In the genomic region with DNA sequence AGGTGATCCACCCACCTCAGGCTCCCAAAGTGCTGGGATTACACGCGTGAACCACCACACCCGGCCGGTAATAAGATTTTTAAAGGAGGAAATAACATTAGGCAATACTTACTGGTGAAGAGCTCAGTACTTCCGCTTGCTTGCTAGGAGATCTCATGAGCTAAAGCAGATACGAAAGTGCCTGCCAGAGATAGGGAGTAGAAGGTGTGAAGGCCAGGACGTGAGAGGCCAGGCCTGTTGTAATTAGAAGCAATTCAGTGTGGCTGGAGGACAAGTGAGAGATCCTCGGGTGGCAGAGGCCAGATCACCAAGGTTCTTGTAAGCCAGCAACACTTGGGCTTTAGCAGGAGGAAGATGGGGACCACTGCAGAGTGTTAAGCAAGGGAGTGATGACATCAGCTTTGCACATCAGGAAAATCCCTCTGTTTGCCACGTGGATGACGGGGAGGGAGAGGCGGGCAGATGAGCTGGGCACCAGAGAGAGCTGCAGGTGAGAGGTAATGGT, we compare ENCODE assay signal across 9 cellular contexts. TPM values are rescaled to one million over a fixed set of nuclear protein-coding genes. Genes with fewer than 3 reads are reported as not detected.
DNase-seq lines count a peak whose midpoint lies in the region; ATAC-seq and TF ChIP-seq lines count a peak whose summit lies in the region.
"Had no signal": no experiment of that assay in that cellular context is flagged by ENCODE, and none has a peak within 500 bp of the region (broad histone marks: within the 10 kb centered on the region; RNA-seq: fewer than 3 reads in every experiment).

No MANE protein-coding gene starts in this region.

- CTCF ChIA-PET in mammary epithelial cell (lab: Charles Lee; ENCODE audit: low non-redundant PET) (no interaction called here), WTC11 (lab: Charles Lee) (no interaction called here)

- H3K9ac ChIP-seq in mammary epithelial cell (ENCODE audit: insufficient read depth, low read length), result no peak overlapping the region
- H3K9ac ChIP-seq: SK-N-SH had no signal

- no peaks in the 10 kb centered on the region for H3K4me1 Mint-ChIP-seq in WTC11

- H3K27me3 ChIP-seq in mammary epithelial cell (ENCODE audit: insufficient read depth, low read length), result no peaks in the 10 kb centered on the region
- no peaks in the 10 kb centered on the region for H3K27me3 ChIP-seq in breast epithelium
- H3K27me3 ChIP-seq in right cardiac atrium (ENCODE audit: control insufficient read depth, insufficient read depth), result no peaks in the 10 kb centered on the region

- H3K4me2 ChIP-seq in mammary epithelial cell (ENCODE audit: insufficient read depth, low read depth, low read length), result no peak overlapping the region
- H3K4me2 ChIP-seq: SK-N-SH had no signal

- H3K4me3 Mint-ChIP-seq in WTC11, result no peak overlapping the region

- H3K9me3 ChIP-seq in mammary epithelial cell (replicated peaks; ENCODE audit: insufficient read depth, low read length), result no peaks in the 10 kb centered on the region
- no peaks in the 10 kb centered on the region for H3K9me3 ChIP-seq in breast epithelium
- H3K9me3 ChIP-seq in right cardiac atrium (ENCODE audit: control insufficient read depth, low read length), result no peaks in the 10 kb centered on the region
- H3K9me3 ChIP-seq: SK-N-SH had no signal

- DNase-seq in mammary epithelial cell (peak; percentile 14), breast epithelium (ENCODE audit: low spot score in 2 of 2) (no peak), WTC11 (ENCODE audit: low spot score) (no peak), right cardiac atrium (no peak), HuH-7.5 (ENCODE audit: low spot score) (no peak), T1000 (lab: John Stamatoyannopoulos, UW) (no peak), OCI-M2 (lab: John Stamatoyannopoulos, UW; ENCODE audit: unreplicated experiment) (no peak)
- DNase-seq in activated naive CD4-positive, alpha-beta T cell treated with anti-CD3 and anti-CD28 coated beads, Interleukin-2, amount 50 U/mL, for 72 hours (ENCODE audit: low spot score in 2 of 2), result no peak
- DNase-seq: SK-N-SH had no signal

- peaks cover 49% of the 10 kb centered on the region for H3K79me2 ChIP-seq in mammary epithelial cell (ENCODE audit: insufficient read depth, low read length)

- 93% methylated on average over 11 of the region's 11 CpGs for WGBS in mammary epithelial cell (ENCODE audit: low coverage, missing lambda C conversion rate)
- WGBS in right cardiac atrium, result 51% methylated on average over 11 of the region's 11 CpGs

- BruUV-seq in mammary epithelial cell (replicated peaks; lab: Mats Ljungman, UMichigan), result no TSS peak

- H3K27ac Mint-ChIP-seq in WTC11, result peak overlapping the region; percentile 35
- H3K27ac Mint-ChIP-seq in activated naive CD4-positive, alpha-beta T cell treated with anti-CD3 and anti-CD28 coated beads, Interleukin-2, amount 50 U/mL, for 72 hours, result peak overlapping the region in 1 of 2 donors; percentile 14

- no peaks in the 10 kb centered on the region; the same call in 1 of the 2 replicates for H3K27me3 Mint-ChIP-seq in WTC11 (ENCODE audit: low read depth)

- ATAC-seq in WTC11 (no peak), right cardiac atrium (peak; percentile 79 to 80)
- no peak for ATAC-seq in activated naive CD4-positive, alpha-beta T cell treated with anti-CD3 and anti-CD28 coated beads, Interleukin-2, amount 50 U/mL, for 72 hours

- H4K20me1 ChIP-seq in mammary epithelial cell (ENCODE audit: insufficient read depth, low read length), result no peaks in the 10 kb centered on the region

- no peak for TF ChIP-seq POLR2A in breast epithelium (IDR thresholded peaks at IDR 0.05)

- no peak overlapping the region for H2AFZ ChIP-seq in mammary epithelial cell (ENCODE audit: low read depth, low read length)

- POLR2A ChIA-PET in WTC11 (lab: Charles Lee), result no interaction called here

- in situ Hi-C loops in mammary epithelial cell (cut with MboI; ENCODE audit: low sequenced_read_pairs in 2 of 2), result no loop called here

- H3K27ac ChIP-seq in mammary epithelial cell (ENCODE audit: insufficient read depth, low read depth, low read length) (no peak overlapping the region), breast epithelium (no peak overlapping the region), right cardiac atrium (ENCODE audit: low read length) (peak overlapping the region; percentile 12)

- intact Hi-C loops in mammary epithelial cell (cut with micrococcal nuclease) (no loop called here), breast epithelium (cut with DNase I; ENCODE audit: low total_unique reads) (no loop called here), right cardiac atrium (cut with DNase I) (no loop called here)

- TF ChIP-seq CTCF in mammary epithelial cell (conservative IDR thresholded peaks at IDR 0.05 in 1 of 2, IDR thresholded peaks at IDR 0.05 in 1 of 2; ENCODE audit: extremely low read depth in 1 of 2, insufficient read depth in 1 of 2, low read depth in 1 of 2, low read length in 2 of 2), result no peak
- TF ChIP-seq CTCF in breast epithelium (IDR thresholded peaks at IDR 0.05), result no peak
- no peak for TF ChIP-seq CTCF in WTC11 (IDR thresholded peaks at IDR 0.05)

- no peaks in the 10 kb centered on the region for H3K36me3 Mint-ChIP-seq in WTC11
- peaks cover 0 to 5% of the 10 kb centered on the region in 2 donors for H3K36me3 Mint-ChIP-seq in activated naive CD4-positive, alpha-beta T cell treated with anti-CD3 and anti-CD28 coated beads, Interleukin-2, amount 50 U/mL, for 72 hours

- H3K9me3 Mint-ChIP-seq in WTC11, result no peaks in the 10 kb centered on the region
- peaks cover 0 to 4% of the 10 kb centered on the region in 2 donors for H3K9me3 Mint-ChIP-seq in activated naive CD4-positive, alpha-beta T cell treated with anti-CD3 and anti-CD28 coated beads, Interleukin-2, amount 50 U/mL, for 72 hours

- H3K4me1 ChIP-seq in mammary epithelial cell (ENCODE audit: insufficient read depth, low read length), result no peaks in the 10 kb centered on the region
- no peaks in the 10 kb centered on the region for H3K4me1 ChIP-seq in breast epithelium
- H3K4me1 ChIP-seq in right cardiac atrium (ENCODE audit: control insufficient read depth, insufficient read depth, low read length), result peaks cover 12% of the 10 kb centered on the region

- dilution Hi-C loops in mammary epithelial cell (cut with HindIII; ENCODE audit: low sequenced_read_pairs), result no loop called here

- no peak overlapping the region for H3K4me3 ChIP-seq in mammary epithelial cell (replicated peaks in 1 of 3; ENCODE audit: insufficient read depth in 1 of 3, low read depth in 2 of 3, low read length in 3 of 3)
- H3K4me3 ChIP-seq in breast epithelium, result no peak overlapping the region
- H3K4me3 ChIP-seq in right cardiac atrium (ENCODE audit: low read length), result no peak overlapping the region

- no peaks in the 10 kb centered on the region for H3K36me3 ChIP-seq in mammary epithelial cell (ENCODE audit: insufficient read depth, low read length)
- H3K36me3 ChIP-seq in breast epithelium, result no peaks in the 10 kb centered on the region

TF ChIP-seq in WTC11, 78 proteins besides CTCF, POLR2A, EP300 and RAD21:
- TF ChIP-seq NR3C1 (CRISPR knock-in tag; conservative IDR thresholded peaks at IDR 0.05; ENCODE audit: low read depth) (no peak), ZNF232 (CRISPR knock-in tag; IDR thresholded peaks at IDR 0.05) (no peak), ZNF263 (CRISPR knock-in tag; IDR thresholded peaks at IDR 0.05; ENCODE audit: low read depth) (no peak), ESRRA (CRISPR knock-in tag; IDR thresholded peaks at IDR 0.05; ENCODE audit: borderline replicate concordance) (no peak), TEAD4 (CRISPR knock-in tag; IDR thresholded peaks at IDR 0.05) (no peak), ZNF671 (CRISPR knock-in tag; IDR thresholded peaks at IDR 0.05) (no peak), TP53 (CRISPR knock-in tag; IDR thresholded peaks at IDR 0.05) (no peak), ATF1 (CRISPR knock-in tag; IDR thresholded peaks at IDR 0.05) (no peak), EMX1 (CRISPR knock-in tag; IDR thresholded peaks at IDR 0.05) (no peak)
- TF ChIP-seq, protein P1, sequence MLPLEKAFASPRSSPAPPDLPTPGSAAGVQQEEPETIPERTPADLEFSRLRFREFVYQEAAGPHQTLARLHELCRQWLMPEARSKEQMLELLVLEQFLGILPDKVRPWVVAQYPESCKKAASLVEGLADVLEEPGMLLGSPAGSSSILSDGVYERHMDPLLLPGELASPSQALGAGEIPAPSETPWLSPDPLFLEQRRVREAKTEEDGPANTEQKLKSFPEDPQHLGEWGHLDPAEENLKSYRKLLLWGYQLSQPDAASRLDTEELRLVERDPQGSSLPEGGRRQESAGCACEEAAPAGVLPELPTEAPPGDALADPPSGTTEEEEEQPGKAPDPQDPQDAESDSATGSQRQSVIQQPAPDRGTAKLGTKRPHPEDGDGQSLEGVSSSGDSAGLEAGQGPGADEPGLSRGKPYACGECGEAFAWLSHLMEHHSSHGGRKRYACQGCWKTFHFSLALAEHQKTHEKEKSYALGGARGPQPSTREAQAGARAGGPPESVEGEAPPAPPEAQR (CRISPR knock-in tag; IDR thresholded peaks at IDR 0.05), result no peak

RNA-seq across cellular contexts. Expression of a gene that starts 7.6 kb away (rescaled TPM):
- 10 to 100 TPM; 26.3 to 27.5 TPM for total RNA-seq in mammary epithelial cell
- 6.3 TPM for polyA plus RNA-seq in mammary epithelial cell
- polyA minus RNA-seq in mammary epithelial cell, result 17.8 TPM
- 10 to 100 TPM; 19.8 to 25.2 (median 19.9) TPM for total RNA-seq in breast epithelium
- total RNA-seq in WTC11 (2021), result 19.8 to 25.0 TPM (median 21.3 TPM) in 3 replicates
- total RNA-seq in right cardiac atrium, result 10 to 100 TPM; 15.7 to 32.0 (median 24.3) TPM
- polyA plus RNA-seq in right cardiac atrium, result 10.1 TPM
- 1 to 10 TPM; 1.4 to 8.4 TPM for total RNA-seq in activated naive CD4-positive, alpha-beta T cell treated with anti-CD3 and anti-CD28 coated beads, Interleukin-2, amount 50 U/mL, for 72 hours

RNA-seq across cellular contexts. Expression of a gene that starts 7.7 kb away (rescaled TPM):
- 10 to 100 TPM; 36.0 to 44.8 TPM for total RNA-seq in mammary epithelial cell
- 56.7 TPM for polyA plus RNA-seq in mammary epithelial cell
- 21.6 TPM for polyA minus RNA-seq in mammary epithelial cell
- 10 to 100 TPM; 28.8 to 34.7 (median 33.4) TPM for total RNA-seq in breast epithelium
- total RNA-seq in WTC11 (2021), result 38.3 to 43.8 TPM (median 39.5 TPM) in 3 replicates
- total RNA-seq in right cardiac atrium, result 10 to 100 TPM; 31.8 to 35.3 (median 33.5) TPM
- polyA plus RNA-seq in right cardiac atrium, result 38.2 TPM
- total RNA-seq in activated naive CD4-positive, alpha-beta T cell treated with anti-CD3 and anti-CD28 coated beads, Interleukin-2, amount 50 U/mL, for 72 hours, result 10 to 100 TPM; 42.6 to 42.8 TPM

RNA-seq across cellular contexts. Expression of a gene that starts 50.8 kb away (rescaled TPM):
- 10 to 100 TPM; 12.0 to 14.1 TPM for total RNA-seq in mammary epithelial cell
- polyA plus RNA-seq in mammary epithelial cell, result 8.3 TPM
- 17.3 TPM for polyA minus RNA-seq in mammary epithelial cell
- total RNA-seq in breast epithelium, result 10 to 100 TPM in 2 of 3 donors, 1 to 10 TPM in 1; 8.5 to 16.8 (median 15.4) TPM
- total RNA-seq in WTC11 (2021), result 15.1 to 16.6 TPM (median 15.2 TPM) in 3 replicates
- total RNA-seq in right cardiac atrium, result 10 to 100 TPM in 1 of 4 donors, 1 to 10 TPM in 3; 5.7 to 11.0 (median 7.0) TPM
- polyA plus RNA-seq in right cardiac atrium, result 7.0 TPM
- total RNA-seq in activated naive CD4-positive, alpha-beta T cell treated with anti-CD3 and anti-CD28 coated beads, Interleukin-2, amount 50 U/mL, for 72 hours, result 10 to 100 TPM in 1 of 2 donors, 1 to 10 TPM in 1; 6.3 to 19.8 TPM

Comparison
In these comparisons a context has a peak if more than half of its experiments do, and no peak if none do; other contexts are left out.
1. ATAC-seq: peak in right cardiac atrium (2 of 2); none in WTC11 (single experiment) and activated naive CD4-positive, alpha-beta T cell treated with anti-CD3 and anti-CD28 coated beads, Interleukin-2, amount 50 U/mL, for 72 hours (0 of 2).